ENCODE assay signal across 19 cellular contexts in genomic region chr17:76927577-76927976, GRCh38. TPM values are rescaled to one million over a fixed set of nuclear protein-coding genes. Genes with fewer than 3 reads are reported as not detected.
"Had no signal": no experiment of that assay in that cellular context is flagged by ENCODE, and none has a peak within 500 bp of the region (broad histone marks: within the 10 kb centered on the region; RNA-seq: fewer than 3 reads in every experiment).

No MANE protein-coding gene starts in this region.

- H3K4me1 Mint-ChIP-seq: IgD-negative memory B cell had no signal

- H3K4me2 ChIP-seq: KMS-11 had no signal

- H3K9me3 Mint-ChIP-seq: IgD-negative memory B cell had no signal

- DNase-seq: Kasumi-1, MM.1S, NCI-H1092 treated with DMSO at 0.1 percent for 48 hours, NCI-H1436, NCI-H187, NCI-H2029, NCI-H2171 treated with DMSO at 0.1 percent for 48 hours, NCI-H345, NCI-H446 treated with DMSO at 0.1 percent for 48 hours, NCI-H510A treated with DMSO at 0.1 percent for 48 hours, NCI-H526, SHP77 had no signal

- H3K27ac ChIP-seq: HL-60, KMS-11, RWPE1 had no signal

- H3K27ac Mint-ChIP-seq: IgD-negative memory B cell had no signal

- H3K9ac ChIP-seq: KMS-11 had no signal

- ATAC-seq: K562, Panc1, SK-N-SH treated with all-trans-retinoic acid at 6 μM for 48 hours had no signal

- H3K4me3 ChIP-seq: K562 had no signal

RNA-seq across cellular contexts. Expression of gene MGAT5B, which starts 59.4 kb away (rescaled TPM):
- polyA plus RNA-seq: IgD-negative memory B cell had no signal
